ENCODE assay signal across 8 cellular contexts in genomic region chr21:25572895-25573310, GRCh38. TPM values are rescaled to one million over a fixed set of nuclear protein-coding genes. Genes with fewer than 3 reads are reported as not detected.
DNase-seq lines count a peak whose midpoint lies in the region; ATAC-seq and TF ChIP-seq lines count a peak whose summit lies in the region.

No MANE protein-coding gene starts in this region.

- peaks cover 0 to 25% (median 4%) of the 10 kb centered on the region in 4 donors for H3K4me1 ChIP-seq in tibial artery

- H3K27ac ChIP-seq in tibial artery, result no peak overlapping the region

- peaks cover 57% of the 10 kb centered on the region for H3K36me3 Mint-ChIP-seq in activated naive CD8-positive, alpha-beta T cell

- no peak overlapping the region for H3K4me3 ChIP-seq in tibial artery

- peaks cover 0 to 5% (median 0%) of the 10 kb centered on the region in 3 donors for H3K36me3 ChIP-seq in tibial artery

- peaks cover 62% of the 10 kb centered on the region for H3K4me1 Mint-ChIP-seq in activated naive CD8-positive, alpha-beta T cell (ENCODE audit: low read depth)

- H3K27ac Mint-ChIP-seq in activated naive CD8-positive, alpha-beta T cell, result peak overlapping the region; percentile 99

- no peaks in the 10 kb centered on the region for H3K9me3 ChIP-seq in tibial artery

- ATAC-seq in GM19395 (IDR thresholded peaks at IDR 0.05; ENCODE audit: unreplicated experiment) (peak; percentile 52), HG03342 (IDR thresholded peaks at IDR 0.05; ENCODE audit: unreplicated experiment) (peak; percentile 25)

- H3K4me3 Mint-ChIP-seq in activated naive CD8-positive, alpha-beta T cell, result peak overlapping the region; percentile 95

- no peak for TF ChIP-seq CTCF in tibial artery (IDR thresholded peaks at IDR 0.05)

- no peaks in the 10 kb centered on the region for H3K9me3 Mint-ChIP-seq in activated naive CD8-positive, alpha-beta T cell (ENCODE audit: low read depth)

- H3K27me3 ChIP-seq in tibial artery, result no peaks in the 10 kb centered on the region

- intact Hi-C loops in tibial artery (cut with DNase I; ENCODE audit: low total_unique reads), result no loop called here

- H3K27me3 Mint-ChIP-seq in activated naive CD8-positive, alpha-beta T cell, result no peaks in the 10 kb centered on the region

- DNase-seq in A172 (ENCODE audit: low spot score) (peak; percentile 46), NCI-H446 (lab: John Stamatoyannopoulos, UW) (no peak), tibial artery (no peak), NCI-H82 treated with DMSO at 0.1 percent for 48 hours (lab: John Stamatoyannopoulos, UW; ENCODE audit: unreplicated experiment) (no peak), H4 (ENCODE audit: low spot score) (no peak)

RNA-seq across cellular contexts. Expression of gene MRPL39, which starts 34.4 kb away (rescaled TPM):
- total RNA-seq in A172 (2014; rRNA removed; shearing (Covaris generic)), result 77.0 and 91.8 TPM in 2 replicates
- total RNA-seq in H4 (2014; rRNA removed; shearing (Covaris generic)), result 73.9 and 79.0 TPM in 2 replicates
